ENCODE assay signal across 14 cellular contexts in genomic region chr5:51382508-51382758, GRCh38. TPM values are rescaled to one million over a fixed set of nuclear protein-coding genes. Genes with fewer than 3 reads are reported as not detected.
DNase-seq lines count a peak whose midpoint lies in the region; ATAC-seq, FAIRE-seq and TF ChIP-seq lines count a peak whose summit lies in the region.
"Had no signal": no experiment of that assay in that cellular context is flagged by ENCODE, and none has a peak within 500 bp of the region (broad histone marks: within the 10 kb centered on the region; RNA-seq: fewer than 3 reads in every experiment).

No MANE protein-coding gene starts in this region.

- H3K4me2 ChIP-seq in GM23248 (ENCODE audit: unreplicated experiment) = peak overlapping the region; percentile 78

- TF ChIP-seq CTCF in esophagus muscularis mucosa (IDR thresholded peaks at IDR 0.05) (no peak), pancreas (IDR thresholded peaks at IDR 0.05) (no peak)

- H3K9ac ChIP-seq in GM23248 (no peak overlapping the region), NT2/D1 (ENCODE audit: insufficient read length, low read depth) (peak overlapping the region; percentile 56)

- H3K27me3 ChIP-seq in GM23248 (replicated peaks; ENCODE audit: insufficient read depth) (peaks cover 92% of the 10 kb centered on the region), NT2/D1 (ENCODE audit: insufficient read depth, insufficient read length) (peaks cover 98% of the 10 kb centered on the region), esophagus muscularis mucosa (peaks cover 0 to 100% (median 85%) of the 10 kb centered on the region in 4 donors), pancreas (peaks cover 0 to 76% (median 6%) of the 10 kb centered on the region in 4 donors)

- no peak overlapping the region for H3K27ac ChIP-seq in GM23248
- no peak overlapping the region for H3K27ac ChIP-seq in esophagus muscularis mucosa (replicated peaks in 1 of 4)
- H3K27ac ChIP-seq in pancreas = peak overlapping the region in 2 of 4 donors; percentile 54 to 63
- H3K27ac ChIP-seq: left lung had no signal

- H3K79me2 ChIP-seq in GM23248 (ENCODE audit: insufficient read depth) = no peaks in the 10 kb centered on the region

- H3K27me3 Mint-ChIP-seq in effector memory CD8-positive, alpha-beta T cell = peaks cover 74 to 100% of the 10 kb centered on the region in 2 donors

- no peaks in the 10 kb centered on the region for H3K9me2 ChIP-seq in GM23248 (ENCODE audit: insufficient read depth)

- H2AFZ ChIP-seq in GM23248 = peak overlapping the region; percentile 88

- H3K9me3 Mint-ChIP-seq in effector memory CD8-positive, alpha-beta T cell = peaks cover 5 to 7% of the 10 kb centered on the region in 2 donors
- H3K9me3 Mint-ChIP-seq: activated T-helper 17 cell treated with anti-CD3 and anti-CD28 coated beads, Interleukin-2, amount 50 U/mL, for 72 hours had no signal

- peaks cover 0 to 4% of the 10 kb centered on the region in 2 donors for H3K4me1 Mint-ChIP-seq in effector memory CD8-positive, alpha-beta T cell (ENCODE audit: low read depth in 2 of 2)
- H3K4me1 Mint-ChIP-seq: activated T-helper 17 cell treated with anti-CD3 and anti-CD28 coated beads, Interleukin-2, amount 50 U/mL, for 72 hours had no signal

- H3K4me3 ChIP-seq in GM23248 = peak overlapping the region; percentile 68
- peak overlapping the region; percentile 62 for H3K4me3 ChIP-seq in NT2/D1 (ENCODE audit: insufficient read length, low read depth)
- H3K4me3 ChIP-seq in esophagus muscularis mucosa = peak overlapping the region; percentile 45 to 54 (median 47)
- peak overlapping the region; percentile 1 to 44 (median 30) for H3K4me3 ChIP-seq in pancreas

- H3K4me1 ChIP-seq in GM23248 (ENCODE audit: insufficient read depth) = no peaks in the 10 kb centered on the region
- no peaks in the 10 kb centered on the region for H3K4me1 ChIP-seq in NT2/D1 (ENCODE audit: insufficient read depth, insufficient read length)
- peaks cover 17 to 52% (median 44%) of the 10 kb centered on the region in 4 donors for H3K4me1 ChIP-seq in esophagus muscularis mucosa
- H3K4me1 ChIP-seq in pancreas = no peaks in the 10 kb centered on the region

- H3K36me3 ChIP-seq in GM23248 (ENCODE audit: low read depth) (no peaks in the 10 kb centered on the region), NT2/D1 (ENCODE audit: insufficient read depth, insufficient read length, low read length) (no peaks in the 10 kb centered on the region), esophagus muscularis mucosa (no peaks in the 10 kb centered on the region), pancreas (no peaks in the 10 kb centered on the region)
- H3K36me3 ChIP-seq: left lung had no signal

- ATAC-seq in pancreas (no peak), HG02759 (IDR thresholded peaks at IDR 0.05; ENCODE audit: unreplicated experiment) (no peak)
- no peak for ATAC-seq in effector memory CD8-positive, alpha-beta T cell (replicated peaks)
- ATAC-seq: activated T-helper 17 cell treated with anti-CD3 and anti-CD28 coated beads, Interleukin-2, amount 50 U/mL, for 72 hours had no signal

- intact Hi-C loops in esophagus muscularis mucosa (cut with DNase I) (no loop called here), pancreas (cut with DNase I) (no loop called here)

- peaks cover 3% of the 10 kb centered on the region for H3K36me3 Mint-ChIP-seq in effector memory CD8-positive, alpha-beta T cell (ENCODE audit: insufficient read depth)

- in situ Hi-C loops in GM23248 (cut with MboI) = no loop called here

- no peak overlapping the region for H3K4me3 Mint-ChIP-seq in effector memory CD8-positive, alpha-beta T cell
- H3K4me3 Mint-ChIP-seq: activated T-helper 17 cell treated with anti-CD3 and anti-CD28 coated beads, Interleukin-2, amount 50 U/mL, for 72 hours; dendritic cell treated with granulocyte-macrophage colony-stimulating factor and Interleukin-4, amounts not matched to agents 40 ng/mL and 50 ng/mL, for 4 days had no signal

- H3K27ac Mint-ChIP-seq in effector memory CD8-positive, alpha-beta T cell = no peak overlapping the region
- H3K27ac Mint-ChIP-seq: activated T-helper 17 cell treated with anti-CD3 and anti-CD28 coated beads, Interleukin-2, amount 50 U/mL, for 72 hours; dendritic cell treated with granulocyte-macrophage colony-stimulating factor and Interleukin-4, amounts not matched to agents 40 ng/mL and 50 ng/mL, for 4 days had no signal

- no peaks in the 10 kb centered on the region for H3F3A ChIP-seq in GM23248 (ENCODE audit: insufficient read depth)

- FAIRE-seq in pancreas (lab: Jason Lieb, UNC) = no peak
- FAIRE-seq: GM18507, TTC549 had no signal

- DNase-seq in GM23248 = no peak
- DNase-seq in NT2/D1 (ENCODE audit: low read depth, low spot score) = no peak
- no peak for DNase-seq in esophagus muscularis mucosa (ENCODE audit: extremely low spot score)
- DNase-seq in pancreas = no peak
- DNase-seq in effector memory CD8-positive, alpha-beta T cell = no peak
- no peak for DNase-seq in NCI-H1436 (lab: John Stamatoyannopoulos, UW)
- no peak for DNase-seq in retina
- DNase-seq: DMS 273 treated with DMSO at 0.1 percent for 48 hours had no signal

- TF ChIP-seq POLR2A in esophagus muscularis mucosa (IDR thresholded peaks at IDR 0.05; ENCODE audit: low read depth) = no peak

- TF ChIP-seq EP300 in esophagus muscularis mucosa (IDR thresholded peaks at IDR 0.05) = no peak

- 3 to 6% methylated on average over 12 of the region's 12 CpGs for WGBS in GM23248 (ENCODE audit: low coverage in 1 of 2, low lambda C conversion rate in 2 of 2, missing lambda C conversion rate in 2 of 2), 2 experiments
- 5% methylated on average over 12 of the region's 12 CpGs for WGBS in esophagus muscularis mucosa
- WGBS in pancreas, 2 donors = 3 to 4% methylated on average over 12 of the region's 12 CpGs

- H3K9me3 ChIP-seq in GM23248 (ENCODE audit: low read depth) = no peaks in the 10 kb centered on the region
- no peaks in the 10 kb centered on the region for H3K9me3 ChIP-seq in NT2/D1 (ENCODE audit: insufficient read depth, low read length)
- no peaks in the 10 kb centered on the region for H3K9me3 ChIP-seq in esophagus muscularis mucosa
- H3K9me3 ChIP-seq in pancreas = no peaks in the 10 kb centered on the region
- H3K9me3 ChIP-seq: left lung had no signal

- H4K20me1 ChIP-seq in GM23248 (ENCODE audit: insufficient read depth) = no peaks in the 10 kb centered on the region

RNA-seq across cellular contexts. Expression of gene ISL1, which starts 0.8 kb away (rescaled TPM):
- total RNA-seq in GM23248 (2014; rRNA removed; shearing (Covaris generic)) = not detected in 2 replicates
- polyA plus RNA-seq in GM23248 (2016; fragmentation: Nextera tagmentation; extraction: Ambion mirVana) (not detected in 2 replicates), pancreas (10 to 100 TPM in 1 of 2 donors, 1 to 10 TPM in 1; 3.5 to 30.5 TPM)
- total RNA-seq in esophagus muscularis mucosa (not detected), pancreas (1 to 10 TPM in 4 of 6 donors, under 1 TPM in 2; 0.93 to 6.8 (median 2.0) TPM)
- total RNA-seq: activated T-helper 17 cell treated with anti-CD3 and anti-CD28 coated beads, Interleukin-2, amount 50 U/mL, for 72 hours; left lung had no signal
